Comparison of ENCODE assay signal across 9 cellular contexts in the genomic region with DNA sequence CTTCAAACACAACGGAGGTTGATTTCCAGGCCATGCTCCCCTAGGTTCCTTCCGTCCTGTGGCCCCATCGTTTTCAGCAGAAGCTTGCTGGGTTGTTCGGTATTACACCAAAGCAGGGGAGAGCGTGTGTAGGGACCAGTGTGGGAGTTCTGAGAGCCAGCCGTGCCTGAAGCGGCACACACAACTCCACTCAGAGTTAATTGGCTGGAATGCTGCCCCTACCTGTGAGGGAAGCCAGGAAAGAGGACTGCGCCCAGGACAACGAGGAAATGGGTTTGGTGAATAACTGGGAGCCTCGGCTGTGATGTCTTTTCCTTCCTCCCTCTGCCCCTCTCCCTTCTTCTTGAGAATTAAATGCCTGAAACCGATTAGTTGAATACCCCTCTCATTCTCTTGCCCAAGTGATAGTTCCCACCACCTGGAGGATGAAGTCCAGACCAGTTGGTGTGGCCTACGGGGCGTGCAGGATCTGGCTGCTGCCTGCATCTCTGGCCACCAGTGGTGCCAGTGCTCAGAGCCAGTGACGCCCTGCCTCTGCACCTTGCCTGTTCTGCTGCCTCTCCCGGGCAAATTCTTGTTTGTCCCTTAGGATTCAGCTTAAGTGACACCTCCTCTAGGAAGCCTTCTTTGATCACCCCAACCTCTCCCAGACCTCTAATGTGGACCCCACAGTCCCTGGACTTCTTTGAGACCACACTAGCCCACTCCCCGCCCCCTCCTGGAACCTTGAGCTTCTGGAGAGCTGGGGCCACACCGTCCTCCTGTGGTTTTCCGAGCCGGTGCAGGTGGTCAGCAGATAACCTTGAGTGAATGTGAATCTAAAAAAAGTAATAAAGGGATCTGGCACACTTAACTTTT. TPM values are rescaled to one million over a fixed set of nuclear protein-coding genes. Genes with fewer than 3 reads are reported as not detected.
DNase-seq lines count a peak whose midpoint lies in the region; ATAC-seq and TF ChIP-seq lines count a peak whose summit lies in the region.
"Had no signal": no experiment of that assay in that cellular context is flagged by ENCODE, and none has a peak within 500 bp of the region (broad histone marks: within the 10 kb centered on the region; RNA-seq: fewer than 3 reads in every experiment).

No MANE protein-coding gene starts in this region.

- POLR2A ChIA-PET in CD8-positive, alpha-beta memory T cell (lab: Charles Lee): interaction anchor here (0.5 to 1.8 kb wide), 6 partner anchors 11 to 43 kb away, joined by 3 to 14 read pairs (median 4); partner anchors contain the start of gene TBC1D14

- no peaks in the 10 kb centered on the region for H3K27me3 Mint-ChIP-seq in CD8-positive, alpha-beta memory T cell
- H3K27me3 Mint-ChIP-seq: IgD-negative memory B cell had no signal

- H3K18ac ChIP-seq in trophoblast cell (ENCODE audit: low read length): peak overlapping the region; percentile 55

- peak overlapping the region; percentile 59 for H2AK5ac ChIP-seq in trophoblast cell (ENCODE audit: low read length)

- H3K4me3 Mint-ChIP-seq in CD8-positive, alpha-beta memory T cell: peak overlapping the region; percentile 67 to 93 (median 78)

- no peaks in the 10 kb centered on the region for H3K9me3 Mint-ChIP-seq in CD8-positive, alpha-beta memory T cell
- H3K9me3 Mint-ChIP-seq: IgD-negative memory B cell had no signal

- peak overlapping the region; percentile 53 for H3K4me2 ChIP-seq in trophoblast cell (ENCODE audit: low read length)

- CTCF ChIA-PET in CD8-positive, alpha-beta memory T cell (lab: Charles Lee): interaction anchor here (1.0 to 2.4 kb wide), 9 partner anchors 25 to 223 kb away, joined by 3 to 15 read pairs (median 5); partner anchors contain the start of gene TBC1D14

- peaks cover 24% of the 10 kb centered on the region for H3K79me1 ChIP-seq in trophoblast cell (ENCODE audit: low read length)

- H3K79me2 ChIP-seq in trophoblast cell (ENCODE audit: control insufficient read depth, insufficient read depth, low read length, poor library complexity): peaks cover 3% of the 10 kb centered on the region

- no peaks in the 10 kb centered on the region for H3K9me3 ChIP-seq in CD8-positive, alpha-beta memory T cell (ENCODE audit: low read length)
- no peaks in the 10 kb centered on the region for H3K9me3 ChIP-seq in RWPE2 (ENCODE audit: severe bottlenecking)
- H3K9me3 ChIP-seq in esophagus (ENCODE audit: control insufficient read depth in 2 of 2, insufficient read depth in 1 of 2, low read depth in 1 of 2, low read length in 1 of 2): no peaks in the 10 kb centered on the region
- H3K9me3 ChIP-seq in trophoblast cell (ENCODE audit: insufficient read depth, low read depth, low read length): no peaks in the 10 kb centered on the region

- DNase-seq in CD8-positive, alpha-beta memory T cell: no peak
- DNase-seq in RWPE2 (ENCODE audit: low spot score) (no peak), trophoblast cell (peak in 1 of 2 donors; percentile 62), NCI-H1092 treated with DMSO at 0.1 percent for 48 hours (lab: John Stamatoyannopoulos, UW) (no peak), NCI-H128 (lab: John Stamatoyannopoulos, UW; ENCODE audit: unreplicated experiment) (no peak), ecto neural progenitor cell (ENCODE audit: low spot score) (no peak)

- peak overlapping the region; percentile 52 for H3K4me3 ChIP-seq in CD8-positive, alpha-beta memory T cell (ENCODE audit: low read length)
- H3K4me3 ChIP-seq in RWPE2 (ENCODE audit: severe bottlenecking) (no peak overlapping the region), esophagus (ENCODE audit: low read depth in 1 of 2, low read length in 2 of 2) (no peak overlapping the region), trophoblast cell (ENCODE audit: low read depth, low read length) (no peak overlapping the region)

- peak overlapping the region; percentile 69 for H2BK5ac ChIP-seq in trophoblast cell (ENCODE audit: low read depth, low read length, poor library complexity)

- peak overlapping the region; percentile 76 to 99 (median 88) for H3K27ac Mint-ChIP-seq in CD8-positive, alpha-beta memory T cell

- no peak overlapping the region for H3K4ac ChIP-seq in trophoblast cell (ENCODE audit: low read depth, low read length)

- peak overlapping the region; percentile 47 for H3K27ac ChIP-seq in CD8-positive, alpha-beta memory T cell (ENCODE audit: low read depth, low read length)
- H3K27ac ChIP-seq in RWPE2 (ENCODE audit: poor library complexity, severe bottlenecking): peak overlapping the region; percentile 71
- peak overlapping the region; percentile 55 to 71 for H3K27ac ChIP-seq in esophagus (ENCODE audit: low read depth in 2 of 2, low read length in 1 of 2)
- H3K27ac ChIP-seq in trophoblast cell (ENCODE audit: low read depth, low read length): peak overlapping the region; percentile 95

- H3K9ac ChIP-seq in trophoblast cell (ENCODE audit: low read length): no peak overlapping the region

- H4K8ac ChIP-seq in trophoblast cell (ENCODE audit: low read depth, low read length): no peak overlapping the region

- H3K36me3 Mint-ChIP-seq in CD8-positive, alpha-beta memory T cell: peaks cover 0 to 12% (median 0%) of the 10 kb centered on the region in 3 donors
- H3K36me3 Mint-ChIP-seq: IgD-negative memory B cell had no signal

- H3K4me1 ChIP-seq in CD8-positive, alpha-beta memory T cell (ENCODE audit: insufficient read depth, low read length): peaks cover 50% of the 10 kb centered on the region
- H3K4me1 ChIP-seq in RWPE2 (ENCODE audit: insufficient read depth, poor library complexity, severe bottlenecking): peaks cover 14% of the 10 kb centered on the region
- peaks cover 9 to 17% of the 10 kb centered on the region in 2 donors for H3K4me1 ChIP-seq in esophagus (ENCODE audit: control insufficient read depth in 2 of 2, insufficient read depth in 2 of 2, low read length in 1 of 2)
- peaks cover 48 to 53% of the 10 kb centered on the region in 2 experiments for H3K4me1 ChIP-seq in trophoblast cell (ENCODE audit: control insufficient read depth in 1 of 2, insufficient read depth in 2 of 2, low read length in 2 of 2)

- peak overlapping the region; percentile 47 for H2BK120ac ChIP-seq in trophoblast cell (ENCODE audit: insufficient read depth, low read length, poor library complexity)

- no peak overlapping the region for H4K12ac ChIP-seq in trophoblast cell (ENCODE audit: low read depth, low read length)

- peak overlapping the region; percentile 1 for H2BK12ac ChIP-seq in trophoblast cell (ENCODE audit: low read length)

- ATAC-seq in RWPE2 (ENCODE audit: low read depth): no peak
- ATAC-seq in GM19452 (IDR thresholded peaks at IDR 0.05; ENCODE audit: unreplicated experiment): no peak

- H3K27me3 ChIP-seq in CD8-positive, alpha-beta memory T cell (ENCODE audit: insufficient read depth, low read length, poor library complexity, severe bottlenecking): no peaks in the 10 kb centered on the region
- no peaks in the 10 kb centered on the region for H3K27me3 ChIP-seq in RWPE2 (ENCODE audit: insufficient read depth, poor library complexity, severe bottlenecking)
- H3K27me3 ChIP-seq in esophagus (ENCODE audit: control insufficient read depth in 1 of 2, insufficient read depth in 2 of 2, low read length in 2 of 2): no peaks in the 10 kb centered on the region
- H3K27me3 ChIP-seq in trophoblast cell (ENCODE audit: insufficient read depth, low read length): no peaks in the 10 kb centered on the region

- no peak overlapping the region for H3K23ac ChIP-seq in trophoblast cell (ENCODE audit: low read length)

- TF ChIP-seq CTCF in RWPE2 (IDR thresholded peaks at IDR 0.05; ENCODE audit: poor library complexity, severe bottlenecking): no peak

- H3K36me3 ChIP-seq in CD8-positive, alpha-beta memory T cell (ENCODE audit: insufficient read depth, low read length): no peaks in the 10 kb centered on the region
- H3K36me3 ChIP-seq in RWPE2 (ENCODE audit: low read depth) (no peaks in the 10 kb centered on the region), esophagus (ENCODE audit: control insufficient read depth in 2 of 2, insufficient read depth in 2 of 2, low read length in 1 of 2) (peaks cover 0 to 12% of the 10 kb centered on the region in 2 donors), trophoblast cell (ENCODE audit: control insufficient read depth in 1 of 2, insufficient read depth in 2 of 2, low read length in 2 of 2) (no peaks in the 10 kb centered on the region)

- 67 to 77% methylated on average over 19 of the region's 19 CpGs for WGBS in esophagus, 2 donors
- WGBS in trophoblast cell (ENCODE audit: extremely low coverage, insufficient coverage, insufficient read length): no CpG with 5 or more reads among the region's 19 CpGs

- H3K14ac ChIP-seq in trophoblast cell (ENCODE audit: low read length): peak overlapping the region; percentile 42

- H4K91ac ChIP-seq in trophoblast cell (ENCODE audit: low read depth, low read length): peak overlapping the region; percentile 74

- peaks cover 64 to 87% (median 77%) of the 10 kb centered on the region in 3 donors for H3K4me1 Mint-ChIP-seq in CD8-positive, alpha-beta memory T cell

- H2AFZ ChIP-seq in trophoblast cell (ENCODE audit: insufficient read depth, low read length, poor library complexity): no peak overlapping the region

RNA-seq across cellular contexts. Expression of gene TBC1D14, which starts 33.6 kb away (rescaled TPM):
- total RNA-seq in CD8-positive, alpha-beta memory T cell: 10 to 100 TPM; 38.0 to 43.7 TPM
- polyA plus RNA-seq in CD8-positive, alpha-beta memory T cell: 48.5 TPM
- 10 to 100 TPM; 13.4 to 23.2 TPM for polyA plus RNA-seq in esophagus
- 21.7 and 21.9 TPM in 2 replicates for polyA plus RNA-seq in trophoblast cell (2013)
